In genomic region chr2:121650554-121650930, GRCh38 we compare ENCODE assay signal across 8 cellular contexts. TPM values are rescaled to one million over a fixed set of nuclear protein-coding genes. Genes with fewer than 3 reads are reported as not detected.
DNase-seq lines count a peak whose midpoint lies in the region; FAIRE-seq lines count a peak whose summit lies in the region.

No MANE protein-coding gene starts in this region.

- peak overlapping the region; percentile 70; the same call in 1 of the 2 replicates for H3K4me3 ChIP-seq in iPS DF 6.9 (ENCODE audit: low read length)

- no CpG with 5 or more reads among the region's 12 CpGs for WGBS in iPS DF 6.9 (ENCODE audit: insufficient coverage, insufficient read length)

- H3K36me3 ChIP-seq in ES-I3 (ENCODE audit: insufficient read depth, low read length) (no peaks in the 10 kb centered on the region), iPS DF 6.9 (ENCODE audit: control insufficient read depth, insufficient read depth, low read length) (no peaks in the 10 kb centered on the region)

- H3K4me1 ChIP-seq in ES-I3 (ENCODE audit: insufficient read depth, low read length) (peaks cover 7% of the 10 kb centered on the region), iPS DF 6.9 (ENCODE audit: control insufficient read depth, insufficient read depth, low read length) (no peaks in the 10 kb centered on the region)

- peak overlapping the region; percentile 81 for H3K9ac ChIP-seq in ES-I3 (ENCODE audit: low read depth, low read length)

- FAIRE-seq in frontal cortex (lab: Jason Lieb, UNC), result no peak

- H3K27ac ChIP-seq in iPS DF 6.9 (ENCODE audit: low read length), result no peak overlapping the region

- no peaks in the 10 kb centered on the region for H3K27me3 ChIP-seq in iPS DF 6.9 (ENCODE audit: control insufficient read depth, insufficient read depth, low read length)

- H3K9me3 ChIP-seq in ES-I3 (ENCODE audit: control insufficient read depth, insufficient read depth, low read length) (no peaks in the 10 kb centered on the region), iPS DF 6.9 (ENCODE audit: control insufficient read depth, insufficient read depth, low read length) (no peaks in the 10 kb centered on the region)

- DNase-seq in HuH-7 (ENCODE audit: low spot score) (peak; percentile 15), iPS DF 6.9 (ENCODE audit: low read depth, low spot score) (no peak), SIG-M5 (lab: John Stamatoyannopoulos, UW) (no peak), superior temporal gyrus (ENCODE audit: extremely low spot score) (no peak), frontal cortex (ENCODE audit: low spot score in 2 of 2) (no peak)
- peak; percentile 71 for DNase-seq in activated effector memory CD4-positive, alpha-beta T cell treated with anti-CD3 and anti-CD28 coated beads, Interleukin-2, amount 50 U/mL, for 16 hours
- DNase-seq in stimulated activated CD4-positive, alpha-beta T cell treated with anti-CD3 and anti-CD28 coated beads, Interleukin-4, amount 100 ng/mL, for 1 hour, result peak; percentile 4

RNA-seq across cellular contexts. Expression of gene CLASP1, which starts 1.3 kb away (rescaled TPM):
- total RNA-seq in frontal cortex, result 129 TPM

Comparison
In these comparisons a context has a peak if more than half of its experiments do, and no peak if none do; other contexts are left out.
1. DNase-seq: peak in HuH-7 (single experiment), activated effector memory CD4-positive, alpha-beta T cell treated with anti-CD3 and anti-CD28 coated beads, Interleukin-2, amount 50 U/mL, for 16 hours (single experiment) and stimulated activated CD4-positive, alpha-beta T cell treated with anti-CD3 and anti-CD28 coated beads, Interleukin-4, amount 100 ng/mL, for 1 hour (single experiment); none in iPS DF 6.9 (single experiment), SIG-M5 (single experiment), superior temporal gyrus (single experiment) and frontal cortex (0 of 2).